Comparison of ENCODE assay signal across 20 cellular contexts in the genomic region with DNA sequence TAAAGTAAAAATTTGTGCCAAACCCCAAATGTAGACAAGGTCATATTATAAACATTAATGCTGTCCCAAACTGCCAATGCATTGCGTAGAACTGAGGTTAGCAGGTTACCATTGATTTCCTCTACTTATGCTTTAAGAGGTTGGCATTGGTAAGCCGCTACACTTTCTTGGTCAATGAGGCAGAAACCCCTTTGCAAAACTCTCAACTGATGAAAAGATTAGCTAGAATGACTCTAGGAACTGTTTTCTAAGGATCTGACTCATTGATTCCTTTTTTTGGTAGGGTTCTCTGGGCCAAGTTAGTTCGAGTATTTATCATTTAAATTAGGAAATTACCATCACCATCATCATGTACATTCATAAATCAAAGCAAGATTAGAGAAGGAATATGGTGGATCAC. TPM values are rescaled to one million over a fixed set of nuclear protein-coding genes. Genes with fewer than 3 reads are reported as not detected.
"Had no signal": no experiment of that assay in that cellular context is flagged by ENCODE, and none has a peak within 500 bp of the region (broad histone marks: within the 10 kb centered on the region; RNA-seq: fewer than 3 reads in every experiment).

No MANE protein-coding gene starts in this region.

- H3K36me3 Mint-ChIP-seq: memory B cell, natural killer cell had no signal

- H3K27ac ChIP-seq: ascending aorta, cardiac muscle cell, esophagus muscularis mucosa, left lung, prostate gland, suprapubic skin, VCaP had no signal

- DNase-seq: activated CD4-positive, alpha-beta T cell treated with anti-CD3 and anti-CD28 coated beads for 1 hour; activated CD4-positive, alpha-beta T cell treated with anti-CD3 and anti-CD28 coated beads, Interleukin-2, amount 50 U/mL, for 4 hours; activated naive CD4-positive, alpha-beta T cell treated with Interleukin-2 at 50 U/mL for 16 hours; activated naive CD8-positive, alpha-beta T cell treated with anti-CD3 and anti-CD28 coated beads, Interleukin-2, amount 50 U/mL, for 24 hours; activated T-cell treated with anti-CD3 and anti-CD28 coated beads for 4 hours; hippocampal formation; left lung; natural killer cell; nucleus accumbens; right cardiac atrium; small intestine; T1000 had no signal

- H3K27me3 ChIP-seq: ascending aorta, cardiac muscle cell, esophagus muscularis mucosa, left lung, suprapubic skin had no signal

- H3K9me3 ChIP-seq: ascending aorta, esophagus muscularis mucosa, left lung, prostate gland, suprapubic skin had no signal

- H3K4me1 Mint-ChIP-seq: activated naive CD8-positive, alpha-beta T cell treated with anti-CD3 and anti-CD28 coated beads, Interleukin-2, amount 50 U/mL, for 24 hours; memory B cell; natural killer cell had no signal

- H3K4me3 Mint-ChIP-seq: activated naive CD8-positive, alpha-beta T cell treated with anti-CD3 and anti-CD28 coated beads, Interleukin-2, amount 50 U/mL, for 24 hours; memory B cell; natural killer cell; stimulated activated naive CD8-positive, alpha-beta T cell treated with anti-CD3 and anti-CD28 coated beads, Interleukin-15, Interleukin-2, amounts not matched to agents 100 ng/mL and 50 ng/mL, for 24 hours had no signal

- H3K9me3 Mint-ChIP-seq: activated naive CD8-positive, alpha-beta T cell treated with anti-CD3 and anti-CD28 coated beads, Interleukin-2, amount 50 U/mL, for 24 hours; natural killer cell had no signal

- H3K36me3 ChIP-seq: ascending aorta, cardiac muscle cell, esophagus muscularis mucosa, left lung, prostate gland, suprapubic skin had no signal

- ATAC-seq: activated naive CD8-positive, alpha-beta T cell treated with anti-CD3 and anti-CD28 coated beads, Interleukin-2, amount 50 U/mL, for 24 hours; natural killer cell; right cardiac atrium had no signal

- H3K4me3 ChIP-seq: ascending aorta, cardiac muscle cell, esophagus muscularis mucosa, left lung, prostate gland, suprapubic skin had no signal

- H3K4me1 ChIP-seq: ascending aorta, esophagus muscularis mucosa, left lung, prostate gland, suprapubic skin had no signal

- H3K27ac Mint-ChIP-seq: activated naive CD8-positive, alpha-beta T cell treated with anti-CD3 and anti-CD28 coated beads, Interleukin-2, amount 50 U/mL, for 24 hours; memory B cell; natural killer cell; stimulated activated naive CD8-positive, alpha-beta T cell treated with anti-CD3 and anti-CD28 coated beads, Interleukin-15, Interleukin-2, amounts not matched to agents 100 ng/mL and 50 ng/mL, for 24 hours had no signal

RNA-seq across cellular contexts. Expression of a gene that starts 44.6 kb away (rescaled TPM):
- total RNA-seq: ascending aorta, right cardiac atrium had no signal
